In genomic region chr16:22764662-22765302, GRCh38 we compare ENCODE assay signal across 30 cellular contexts. TPM values are rescaled to one million over a fixed set of nuclear protein-coding genes. Genes with fewer than 3 reads are reported as not detected.
DNase-seq lines count a peak whose midpoint lies in the region; ATAC-seq and TF ChIP-seq lines count a peak whose summit lies in the region.
"Had no signal": no experiment of that assay in that cellular context is flagged by ENCODE, and none has a peak within 500 bp of the region (broad histone marks: within the 10 kb centered on the region; RNA-seq: fewer than 3 reads in every experiment).

No MANE protein-coding gene starts in this region.

- H2AFZ ChIP-seq in GM23338 = peak overlapping the region; percentile 92
- H2AFZ ChIP-seq: GM23248, hepatocyte had no signal

- H3K4me3 ChIP-seq in GM23338 = no peak overlapping the region
- no peak overlapping the region for H3K4me3 ChIP-seq in stomach
- H3K4me3 ChIP-seq in foreskin fibroblast (ENCODE audit: low read depth in 1 of 2, low read length in 2 of 2) = no peak overlapping the region
- H3K4me3 ChIP-seq: BLaER1 treated with 17β-estradiol and CSF1 and Interleukin-3, amounts not matched to agents 10 nM and 100 nM; GM23248; hepatocyte; MG63; Peyer's patch; psoas muscle; skin epidermis; tibial nerve had no signal

- CTCF ChIA-PET in WTC11 (lab: Charles Lee) (interaction anchor here (0.6 to 1.1 kb wide), 3 partner anchors 18 to 135 kb away, joined by 3 to 4 read pairs (median 3); no protein-coding TSS in a partner anchor), HEK293T (lab: Yijun Ruan, JAX) (no interaction called here)

- no peak overlapping the region for H3K27ac Mint-ChIP-seq in GM23338
- no peak overlapping the region for H3K27ac Mint-ChIP-seq in WTC11
- H3K27ac Mint-ChIP-seq: activated B cell treated with CpG ODN at 0.5 μM for 24 hours; activated naive CD4-positive, alpha-beta T cell treated with anti-CD3 and anti-CD28 coated beads, Interleukin-2, amount 50 U/mL, for 24 hours; effector memory CD8-positive, alpha-beta T cell; stimulated activated naive CD8-positive, alpha-beta T cell treated with anti-CD3 and anti-CD28 coated beads, Interleukin-15, Interleukin-2, amounts not matched to agents 100 ng/mL and 50 ng/mL, for 24 hours had no signal

- H3K27me3 Mint-ChIP-seq in GM23338 (ENCODE audit: insufficient read depth, low read depth, poor library complexity) (no peaks in the 10 kb centered on the region), WTC11 (ENCODE audit: low read depth) (no peaks in the 10 kb centered on the region)

- ATAC-seq in GM23338 (peak; percentile 64), WTC11 (peak; percentile 52)
- ATAC-seq: effector memory CD8-positive, alpha-beta T cell; psoas muscle had no signal

- intact Hi-C loops in stomach (cut with DNase I; ENCODE audit: low total_unique reads) = no loop called here

- 47 to 50% (median 47%) methylated on average over 9 of the region's 9 CpGs for WGBS in stomach, 5 donors

- no peak overlapping the region; the same call in 1 of the 2 replicates for H3K4me2 ChIP-seq in GM23338
- H3K4me2 ChIP-seq: BLaER1 treated with 17β-estradiol and CSF1 and Interleukin-3, amounts not matched to agents 10 nM and 100 nM; hepatocyte had no signal

- no peak for TF ChIP-seq CTCF in GM23338 (conservative IDR thresholded peaks at IDR 0.05; ENCODE audit: low read depth in 2 of 2)
- no peak for TF ChIP-seq CTCF in WTC11 (IDR thresholded peaks at IDR 0.05)
- TF ChIP-seq CTCF in stomach (IDR thresholded peaks at IDR 0.05) = no peak
- no peak for TF ChIP-seq CTCF in foreskin fibroblast (IDR thresholded peaks at IDR 0.05; ENCODE audit: low read depth, low read length)

- DNase-seq in GM23338 (ENCODE audit: low spot score) (no peak), WTC11 (ENCODE audit: low spot score) (no peak), left kidney (ENCODE audit: low read depth, low spot score) (peak; percentile 5), stomach (no peak), A172 (ENCODE audit: low spot score) (no peak), foreskin fibroblast (no peak), HEK293T (ENCODE audit: extremely low spot score) (no peak)
- no peak for DNase-seq in activated CD4-positive, alpha-beta T cell treated with anti-CD3 and anti-CD28 coated beads, Interleukin-2, amount 50 U/mL, for 4 hours
- DNase-seq: activated B cell treated with CpG ODN at 0.5 μM for 24 hours; activated CD8-positive, alpha-beta memory T cell treated with anti-CD3 and anti-CD28 coated beads, Interleukin-2, amount 50 U/mL, for 4 hours; cortex of kidney; effector memory CD8-positive, alpha-beta T cell; GM23248; KBM-7; left cardiac atrium; mammary epithelial cell; MG63; NCI-H1105 treated with DMSO at 0.1 percent for 48 hours; NCI-H2029; NCI-H69; Peyer's patch; psoas muscle had no signal

- no peaks in the 10 kb centered on the region for H4K20me1 ChIP-seq in GM23338 (replicated peaks; ENCODE audit: insufficient read depth)
- H4K20me1 ChIP-seq: BLaER1 treated with 17β-estradiol and CSF1 and Interleukin-3, amounts not matched to agents 10 nM and 100 nM had no signal

- peaks cover 10% of the 10 kb centered on the region; the same call in 1 of the 2 replicates for H3K9me2 ChIP-seq in GM23338 (ENCODE audit: insufficient read depth)

- H3K4me3 Mint-ChIP-seq in GM23338 (no peak overlapping the region), WTC11 (no peak overlapping the region)
- H3K4me3 Mint-ChIP-seq: activated B cell treated with CpG ODN at 0.5 μM for 24 hours; activated naive CD4-positive, alpha-beta T cell treated with anti-CD3 and anti-CD28 coated beads, Interleukin-2, amount 50 U/mL, for 24 hours; effector memory CD8-positive, alpha-beta T cell; stimulated activated naive CD8-positive, alpha-beta T cell treated with anti-CD3 and anti-CD28 coated beads, Interleukin-15, Interleukin-2, amounts not matched to agents 100 ng/mL and 50 ng/mL, for 24 hours had no signal

- no peaks in the 10 kb centered on the region for H3K9me3 ChIP-seq in stomach
- H3K9me3 ChIP-seq: BLaER1 treated with 17β-estradiol and CSF1 and Interleukin-3, amounts not matched to agents 10 nM and 100 nM; MG63; neutrophil; Peyer's patch; psoas muscle; tibial nerve had no signal

- H3K36me3 ChIP-seq in GM23338 (ENCODE audit: insufficient read depth) = no peaks in the 10 kb centered on the region
- no peaks in the 10 kb centered on the region for H3K36me3 ChIP-seq in stomach
- H3K36me3 ChIP-seq: BLaER1 treated with 17β-estradiol and CSF1 and Interleukin-3, amounts not matched to agents 10 nM and 100 nM; MG63; neutrophil; Peyer's patch; tibial nerve had no signal

- no peak for TF ChIP-seq POLR2A in stomach (IDR thresholded peaks at IDR 0.05)

- H3K9me3 Mint-ChIP-seq in GM23338 (no peaks in the 10 kb centered on the region), WTC11 (peaks cover 3% of the 10 kb centered on the region; the same call in 1 of the 2 replicates)
- H3K9me3 Mint-ChIP-seq: activated B cell treated with CpG ODN at 0.5 μM for 24 hours; activated naive CD4-positive, alpha-beta T cell treated with anti-CD3 and anti-CD28 coated beads, Interleukin-2, amount 50 U/mL, for 24 hours; effector memory CD8-positive, alpha-beta T cell; stimulated activated naive CD8-positive, alpha-beta T cell treated with anti-CD3 and anti-CD28 coated beads, Interleukin-15, Interleukin-2, amounts not matched to agents 100 ng/mL and 50 ng/mL, for 24 hours had no signal

- H3K4me1 ChIP-seq in GM23338 (ENCODE audit: insufficient read depth) = peaks cover 13% of the 10 kb centered on the region
- peaks cover 0 to 17% (median 7%) of the 10 kb centered on the region in 4 donors for H3K4me1 ChIP-seq in stomach
- H3K4me1 ChIP-seq: BLaER1 treated with 17β-estradiol and CSF1 and Interleukin-3, amounts not matched to agents 10 nM and 100 nM; Peyer's patch; psoas muscle; tibial nerve had no signal

- H3K79me2 ChIP-seq in GM23338 (replicated peaks; ENCODE audit: insufficient read depth) = no peaks in the 10 kb centered on the region
- H3K79me2 ChIP-seq: hepatocyte had no signal

- TF ChIP-seq EP300 in stomach (IDR thresholded peaks at IDR 0.05) = no peak

- H3F3A ChIP-seq in GM23338 (replicated peaks; ENCODE audit: low read depth) = no peaks in the 10 kb centered on the region

- no peak overlapping the region for H3K27ac ChIP-seq in GM23338 (ENCODE audit: low read depth)
- H3K27ac ChIP-seq in stomach = peak overlapping the region in 3 of 5 donors; percentile 15 to 69 (median 20)
- H3K27ac ChIP-seq: BLaER1 treated with 17β-estradiol and CSF1 and Interleukin-3, amounts not matched to agents 10 nM and 100 nM; GM23248; hepatocyte; neutrophil; psoas muscle; skin epidermis; tibial nerve had no signal

- POLR2A ChIA-PET in WTC11 (lab: Charles Lee) = no interaction called here
- POLR2A ChIA-PET in HEK293T (lab: Yijun Ruan, JAX) = no interaction called here

- H3K27me3 ChIP-seq in GM23338 (ENCODE audit: insufficient read depth) (no peaks in the 10 kb centered on the region), stomach (no peaks in the 10 kb centered on the region)
- H3K27me3 ChIP-seq: BLaER1 treated with 17β-estradiol and CSF1 and Interleukin-3, amounts not matched to agents 10 nM and 100 nM; hepatocyte; MG63; Peyer's patch; tibial nerve had no signal

- H3K4me1 Mint-ChIP-seq in GM23338 = peaks cover 21% of the 10 kb centered on the region
- H3K4me1 Mint-ChIP-seq in WTC11 = peaks cover 24% of the 10 kb centered on the region
- H3K4me1 Mint-ChIP-seq: activated B cell treated with CpG ODN at 0.5 μM for 24 hours; activated naive CD4-positive, alpha-beta T cell treated with anti-CD3 and anti-CD28 coated beads, Interleukin-2, amount 50 U/mL, for 24 hours had no signal

- H3K36me3 Mint-ChIP-seq in GM23338 (ENCODE audit: low read depth) (no peaks in the 10 kb centered on the region), WTC11 (no peaks in the 10 kb centered on the region)
- H3K36me3 Mint-ChIP-seq: activated naive CD4-positive, alpha-beta T cell treated with anti-CD3 and anti-CD28 coated beads, Interleukin-2, amount 50 U/mL, for 24 hours had no signal

TF ChIP-seq in GM23338, 12 proteins besides CTCF, POLR2A, EP300 and RAD21:
- TF ChIP-seq EZH2phosphoT487 (IDR thresholded peaks at IDR 0.05; ENCODE audit: unreplicated experiment) (no peak), STAT1 (IDR thresholded peaks at IDR 0.05; ENCODE audit: unreplicated experiment) (no peak)

TF ChIP-seq in WTC11, 78 proteins besides CTCF, POLR2A, EP300 and RAD21 (continues in another document):
- no peak for TF ChIP-seq NR3C1 (CRISPR knock-in tag; conservative IDR thresholded peaks at IDR 0.05; ENCODE audit: low read depth)
- no peak for TF ChIP-seq ERG (CRISPR knock-in tag; IDR thresholded peaks at IDR 0.05)
- no peak for TF ChIP-seq TEAD4 (CRISPR knock-in tag; IDR thresholded peaks at IDR 0.05)
- TF ChIP-seq NFYB (CRISPR knock-in tag; conservative IDR thresholded peaks at IDR 0.05; ENCODE audit: low read depth) = no peak

TF ChIP-seq in HEK293T, 16 proteins besides CTCF, POLR2A, EP300 and RAD21:
- TF ChIP-seq TARDBP (IDR thresholded peaks at IDR 0.05) (no peak), CTBP1 (IDR thresholded peaks at IDR 0.05; ENCODE audit: borderline replicate concordance) (no peak), ARNT (IDR thresholded peaks at IDR 0.05) (no peak), ZNF384 (IDR thresholded peaks at IDR 0.05) (no peak)

RNA-seq across cellular contexts. Expression of gene HS3ST2, which starts 49.2 kb away (rescaled TPM):
- 2.3 and 3.2 TPM in 2 replicates for total RNA-seq in GM23338 (2014; rRNA removed; shearing (Covaris generic))
- 1.4 and 2.1 TPM in 2 replicates for polyA plus RNA-seq in GM23338 (2016; fragmentation: Nextera tagmentation; extraction: Ambion mirVana)
- total RNA-seq in WTC11 (2021) = 0.32 to 0.61 TPM (median 0.37 TPM) in 3 replicates
- total RNA-seq in stomach = 1 to 10 TPM in 1 of 5 donors, under 1 TPM in 2, not detected in 2; 0.37 to 2.7 (median 0.58) TPM
- under 1 TPM; 0.10 to 0.44 (median 0.31) TPM for polyA plus RNA-seq in stomach
- not detected in 2 replicates for total RNA-seq in A172 (2014; rRNA removed; shearing (Covaris generic))
- total RNA-seq: activated B cell treated with CpG ODN at 0.5 μM for 24 hours, GM23248, HT1080 had no signal
- polyA plus RNA-seq: GM23248, hepatocyte had no signal
